In genomic region chr1:66258404-66259105, GRCh38 we compare ENCODE assay signal across 10 cellular contexts.
A peak's percentile ranks its signal among the peaks of the same experiment; 100 is the strongest.
DNase-seq lines count a peak whose midpoint lies in the region; ATAC-seq and TF ChIP-seq lines count a peak whose summit lies in the region.
"Had no signal": no experiment of that assay in that cellular context is flagged by ENCODE, and none has a peak within 500 bp of the region (broad histone marks: within the 10 kb centered on the region; RNA-seq: fewer than 3 reads in every experiment).

No MANE protein-coding gene starts in this region.

- ATAC-seq in GM18499 (IDR thresholded peaks at IDR 0.05; ENCODE audit: insufficient read depth, unreplicated experiment) (peak; percentile 59), GM21619 (IDR thresholded peaks at IDR 0.05; ENCODE audit: unreplicated experiment) (peak; percentile 71), HG03354 (IDR thresholded peaks at IDR 0.05; ENCODE audit: poor library complexity, severe bottlenecking, unreplicated experiment) (peak; percentile 70)

- H2AFZ ChIP-seq in hepatocyte: peak overlapping the region; percentile 6

- DNase-seq in hepatocyte (ENCODE audit: low spot score) (peak; percentile 35), KBM-7 (no peak), NCI-H510A (lab: John Stamatoyannopoulos, UW) (no peak)
- DNase-seq in stimulated activated CD4-positive, alpha-beta T cell treated with anti-CD3 and anti-CD28 coated beads, Interleukin-2, amount 100 ng/mL, for 24 hours: no peak
- no peak for DNase-seq in activated CD4-positive, alpha-beta T cell treated with anti-CD3 and anti-CD28 coated beads for 1 hour
- DNase-seq: COR-L47, spleen had no signal

- H4K20me1 ChIP-seq in hepatocyte (ENCODE audit: insufficient read depth, poor library complexity, severe bottlenecking): no peaks in the 10 kb centered on the region

- peak overlapping the region; percentile 17 for H3K4me2 ChIP-seq in hepatocyte

- H3K36me3 ChIP-seq in hepatocyte (replicated peaks; ENCODE audit: insufficient read depth, low read depth): no peaks in the 10 kb centered on the region
- H3K36me3 ChIP-seq: spleen had no signal

- no peaks in the 10 kb centered on the region for H3K79me2 ChIP-seq in hepatocyte

- no peaks in the 10 kb centered on the region for H3K9me3 ChIP-seq in hepatocyte (ENCODE audit: low read depth)
- H3K9me3 ChIP-seq: spleen had no signal

- H3K27ac ChIP-seq in hepatocyte: peak overlapping the region; percentile 78
- H3K27ac ChIP-seq: spleen had no signal

- 51% methylated on average over 4 of the region's 4 CpGs for WGBS in hepatocyte (ENCODE audit: low lambda C conversion rate, missing lambda C conversion rate)

- no peaks in the 10 kb centered on the region for H3K27me3 ChIP-seq in hepatocyte
- H3K27me3 ChIP-seq: spleen had no signal

- TF ChIP-seq CTCF in hepatocyte (IDR thresholded peaks at IDR 0.05; ENCODE audit: poor library complexity): no peak

- H3K9me2 ChIP-seq in hepatocyte (replicated peaks; ENCODE audit: insufficient read depth): no peaks in the 10 kb centered on the region

- no peak overlapping the region for H3K4me3 ChIP-seq in hepatocyte
- H3K4me3 ChIP-seq: spleen had no signal

- peaks cover 14% of the 10 kb centered on the region for H3K4me1 ChIP-seq in hepatocyte (ENCODE audit: insufficient read depth)

- in situ Hi-C loops in KBM-7 (cut with MboI; ENCODE audit: low pct_unique_long_range_greater_than_20kb, low sequenced_read_pairs): loop anchor here (10.0 kb wide), 1 partner anchor 186 kb away; no protein-coding TSS in a partner anchor
